25 cellular contexts compared by ENCODE assay signal in genomic region chr14:49944501-49944900, GRCh38.
"Had no signal": no experiment of that assay in that cellular context is flagged by ENCODE, and none has a peak within 500 bp of the region (broad histone marks: within the 10 kb centered on the region; RNA-seq: fewer than 3 reads in every experiment).

No MANE protein-coding gene starts in this region.

- H3K4me3 Mint-ChIP-seq: stimulated activated naive B cell treated with anti-CD40 and anti-IgM and Interleukin-4, amounts not matched to agents 10 μg/mL and 1 μg/mL and 100 μg/mL, for 72 hours had no signal

- H3K9me3 ChIP-seq: esophagus squamous epithelium, left lung, lower lobe of right lung, pancreas, prostate gland, stomach, tibial artery, upper lobe of right lung had no signal

- H3K36me3 ChIP-seq: esophagus squamous epithelium, left lung, lower lobe of right lung, pancreas, prostate gland, stomach, tibial artery, upper lobe of right lung, WERI-Rb-1 had no signal

- ATAC-seq: activated CD4-positive, CD25-positive, alpha-beta regulatory T cell treated with anti-CD3 and anti-CD28 coated beads, Interleukin-2, amount 50 U/mL, for 24 hours; left lung; lower lobe of right lung; pancreas; stimulated activated naive B cell treated with anti-CD40 and anti-IgM and Interleukin-4, amounts not matched to agents 10 μg/mL and 1 μg/mL and 100 μg/mL, for 72 hours; upper lobe of right lung had no signal

- H3K4me3 ChIP-seq: esophagus squamous epithelium, left lung, lower lobe of right lung, pancreas, prostate gland, smooth muscle cell, stomach, tibial artery, upper lobe of right lung had no signal

- H3K27ac Mint-ChIP-seq: stimulated activated naive B cell treated with anti-CD40 and anti-IgM and Interleukin-4, amounts not matched to agents 10 μg/mL and 1 μg/mL and 100 μg/mL, for 72 hours had no signal

- DNase-seq: activated CD4-positive, alpha-beta T cell treated with anti-CD3 and anti-CD28 coated beads for 48 hours; activated CD4-positive, alpha-beta T cell treated with anti-CD3 and anti-CD28 coated beads, Interleukin-2, amount 50 U/mL, for 48 hours; activated gamma-delta T cell; anterior cingulate cortex; dermis blood vessel endothelial cell; effector CD4-positive, alpha-beta T cell; esophagus squamous epithelium; foreskin melanocyte; kidney glomerular epithelial cell; left lung; lower lobe of right lung; mesendoderm; pancreas; stimulated activated CD4-positive, alpha-beta T cell treated with anti-CD3 and anti-CD28 coated beads, Interleukin-2, amount 100 ng/mL, for 24 hours; stimulated activated naive B cell treated with anti-CD40 and anti-IgM and Interleukin-4, amounts not matched to agents 10 μg/mL and 1 μg/mL and 100 μg/mL, for 72 hours; stomach; T-helper 9 cell; upper lobe of right lung; WERI-Rb-1 had no signal

- H3K27ac ChIP-seq: epithelial cell of prostate, esophagus squamous epithelium, left lung, lower lobe of right lung, pancreas, prostate gland, stomach, tibial artery, upper lobe of right lung, WERI-Rb-1 had no signal

- H3K27me3 ChIP-seq: esophagus squamous epithelium, left lung, pancreas, stomach, tibial artery, upper lobe of right lung had no signal

- H3K4me1 ChIP-seq: prostate gland had no signal

- H3K27me3 Mint-ChIP-seq: activated naive CD4-positive, alpha-beta T cell treated with anti-CD3 and anti-CD28 coated beads, Interleukin-2, amount 50 U/mL, for 24 hours; stimulated activated naive B cell treated with anti-CD40 and anti-IgM and Interleukin-4, amounts not matched to agents 10 μg/mL and 1 μg/mL and 100 μg/mL, for 72 hours had no signal
